Comparison of ENCODE assay signal across 17 cellular contexts in the genomic region with DNA sequence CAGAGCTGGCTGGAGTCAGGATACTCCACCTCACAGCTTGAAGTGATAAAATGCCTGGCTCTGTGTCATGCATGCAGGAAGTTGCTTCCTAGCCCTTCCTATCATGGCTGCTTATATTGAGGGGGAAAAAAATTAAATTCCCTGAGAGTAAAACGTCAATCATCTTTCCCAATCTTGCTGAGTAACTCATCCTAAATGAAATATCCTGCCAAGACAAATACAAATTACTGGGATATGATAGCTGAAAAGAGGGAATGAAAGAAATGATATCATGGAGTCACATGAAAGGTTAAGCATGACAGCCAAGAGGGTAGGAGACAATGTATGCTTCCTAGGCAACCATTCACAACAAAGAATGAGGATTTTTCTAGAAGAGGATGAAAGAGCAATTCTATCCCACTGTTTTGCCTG.
A peak's percentile ranks its signal among the peaks of the same experiment; 100 is the strongest.
DNase-seq lines count a peak whose midpoint lies in the region; ATAC-seq, FAIRE-seq and TF ChIP-seq lines count a peak whose summit lies in the region.
"Had no signal": no experiment of that assay in that cellular context is flagged by ENCODE, and none has a peak within 500 bp of the region (broad histone marks: within the 10 kb centered on the region; RNA-seq: fewer than 3 reads in every experiment).

No MANE protein-coding gene starts in this region.

- no peaks in the 10 kb centered on the region for H3K79me2 ChIP-seq in H1 (ENCODE audit: control insufficient read depth in 1 of 2, insufficient read depth in 2 of 2, low read length in 2 of 2)

- no peak overlapping the region for H3K4me3 Mint-ChIP-seq in natural killer cell
- no peak overlapping the region for H3K4me3 Mint-ChIP-seq in activated T-helper 1 cell treated with anti-CD3 and anti-CD28 coated beads, Interleukin-12 subunit alpha, Interleukin-12 subunit beta, Interleukin-2, Interleukin-4 antibody, amounts not matched to agents 30 ng/mL and 10 ng/mL and 1 ng/mL, durations not matched to agents 14 hours and 24 hours and 36 hours
- H3K4me3 Mint-ChIP-seq: activated CD8-positive, alpha-beta T cell treated with anti-CD3 and anti-CD28 coated beads, Interleukin-2, amount 10 ng/mL, durations not matched to agents 7 days and 5 days; B cell had no signal

- H3K27me3 Mint-ChIP-seq in natural killer cell (ENCODE audit: low read depth in 2 of 2), result no peaks in the 10 kb centered on the region
- H3K27me3 Mint-ChIP-seq in activated T-helper 1 cell treated with anti-CD3 and anti-CD28 coated beads, Interleukin-12 subunit alpha, Interleukin-12 subunit beta, Interleukin-2, Interleukin-4 antibody, amounts not matched to agents 30 ng/mL and 10 ng/mL and 1 ng/mL, durations not matched to agents 14 hours and 24 hours and 36 hours (ENCODE audit: insufficient read depth), result peaks cover 3% of the 10 kb centered on the region
- H3K27me3 Mint-ChIP-seq: B cell had no signal

- H3K56ac ChIP-seq in H1 (replicated peaks; ENCODE audit: insufficient read length, low read depth, low read length), result no peak overlapping the region

- H3K18ac ChIP-seq in H1 (ENCODE audit: extremely low read depth, low read length) (no peak overlapping the region), mesenchymal stem cell (ENCODE audit: low read depth in 1 of 2, low read length in 2 of 2) (no peak overlapping the region)

- H3K9ac ChIP-seq in H1 (replicated peaks in 1 of 4; ENCODE audit: extremely low read depth in 1 of 4, low read depth in 3 of 4, low read length in 3 of 4), result no peak overlapping the region
- peak overlapping the region; percentile 84 for H3K9ac ChIP-seq in mesenchymal stem cell (ENCODE audit: low read length)

- ATAC-seq in natural killer cell (no peak), GM19395 (IDR thresholded peaks at IDR 0.05; ENCODE audit: unreplicated experiment) (no peak)
- ATAC-seq: activated CD8-positive, alpha-beta T cell treated with anti-CD3 and anti-CD28 coated beads, Interleukin-2, amount 10 ng/mL, durations not matched to agents 7 days and 5 days; pancreas had no signal

- H3K4me1 ChIP-seq in H1 (replicated peaks in 1 of 4; ENCODE audit: control insufficient read depth in 3 of 4, insufficient read depth in 4 of 4, low read length in 3 of 4) (no peaks in the 10 kb centered on the region), mesenchymal stem cell (ENCODE audit: control insufficient read depth, insufficient read depth, low read depth, low read length) (no peaks in the 10 kb centered on the region)
- H3K4me1 ChIP-seq: pancreas, uterus had no signal

- no peaks in the 10 kb centered on the region for H3K23me2 ChIP-seq in H1 (ENCODE audit: low read depth, low read length)

- POLR2A ChIA-PET in H1 (lab: Charles Lee; ENCODE audit: partially characterized antibody), result no interaction called here

- no peaks in the 10 kb centered on the region for H4K20me1 ChIP-seq in H1 (replicated peaks in 1 of 2; ENCODE audit: control insufficient read depth in 1 of 2, insufficient read depth in 2 of 2, low read length in 2 of 2)

- H2BK15ac ChIP-seq in H1 (ENCODE audit: low read length), result no peak overlapping the region
- H2BK15ac ChIP-seq in mesenchymal stem cell (ENCODE audit: low read depth, poor library complexity, severe bottlenecking), result no peak overlapping the region

- WGBS in H1 (ENCODE audit: extremely low coverage in 1 of 2, insufficient coverage in 1 of 2, insufficient read length in 1 of 2, insufficient replicate concordance in 2 of 2, low coverage in 1 of 2, low lambda C conversion rate in 2 of 2, missing lambda C conversion rate in 1 of 2), 2 experiments, result 80% methylated on average over 1 of the region's 1 CpG; no CpG with 5 or more reads in 1 of the 2 experiments
- no CpG with 5 or more reads among the region's 1 CpG for whole genome bisulfite sequencing in mesenchymal stem cell

- TF ChIP-seq CTCF in H1 (IDR thresholded peaks at IDR 0.05; ENCODE audit: control extremely low read depth in 1 of 3, insufficient read depth in 1 of 3, low read depth in 1 of 3, low read length in 3 of 3) (no peak), natural killer cell (IDR thresholded peaks at IDR 0.05) (no peak)

- TF ChIP-seq EP300 in H1 (IDR thresholded peaks at IDR 0.05; ENCODE audit: borderline replicate concordance in 1 of 2, low read depth in 2 of 2, low read length in 2 of 2), result no peak

- no peak overlapping the region for H3K14ac ChIP-seq in H1 (ENCODE audit: insufficient read length)
- H3K14ac ChIP-seq in mesenchymal stem cell (ENCODE audit: low read length in 2 of 2), result no peak overlapping the region

- no peak overlapping the region for H2BK5ac ChIP-seq in H1 (ENCODE audit: low read depth, low read length)
- H2BK5ac ChIP-seq in mesenchymal stem cell (ENCODE audit: low read depth, low read length, poor library complexity, severe bottlenecking), result no peak overlapping the region

- H2AK5ac ChIP-seq in H1 (ENCODE audit: low read depth, low read length) (no peak overlapping the region), mesenchymal stem cell (ENCODE audit: low read length, severe bottlenecking) (no peak overlapping the region)

- H2BK120ac ChIP-seq in H1 (replicated peaks; ENCODE audit: low read depth, low read length) (no peak overlapping the region), mesenchymal stem cell (ENCODE audit: low read depth, low read length) (no peak overlapping the region)

- H3K9me3 Mint-ChIP-seq in natural killer cell, result no peaks in the 10 kb centered on the region
- H3K9me3 Mint-ChIP-seq in activated T-helper 1 cell treated with anti-CD3 and anti-CD28 coated beads, Interleukin-12 subunit alpha, Interleukin-12 subunit beta, Interleukin-2, Interleukin-4 antibody, amounts not matched to agents 30 ng/mL and 10 ng/mL and 1 ng/mL, durations not matched to agents 14 hours and 24 hours and 36 hours, result no peaks in the 10 kb centered on the region

- H3K27ac Mint-ChIP-seq in natural killer cell, result no peak overlapping the region
- no peak overlapping the region for H3K27ac Mint-ChIP-seq in activated T-helper 1 cell treated with anti-CD3 and anti-CD28 coated beads, Interleukin-12 subunit alpha, Interleukin-12 subunit beta, Interleukin-2, Interleukin-4 antibody, amounts not matched to agents 30 ng/mL and 10 ng/mL and 1 ng/mL, durations not matched to agents 14 hours and 24 hours and 36 hours
- H3K27ac Mint-ChIP-seq: activated CD8-positive, alpha-beta T cell treated with anti-CD3 and anti-CD28 coated beads, Interleukin-2, amount 10 ng/mL, durations not matched to agents 7 days and 5 days; B cell had no signal

- H3K36me3 Mint-ChIP-seq in natural killer cell, result no peaks in the 10 kb centered on the region
- no peaks in the 10 kb centered on the region for H3K36me3 Mint-ChIP-seq in activated T-helper 1 cell treated with anti-CD3 and anti-CD28 coated beads, Interleukin-12 subunit alpha, Interleukin-12 subunit beta, Interleukin-2, Interleukin-4 antibody, amounts not matched to agents 30 ng/mL and 10 ng/mL and 1 ng/mL, durations not matched to agents 14 hours and 24 hours and 36 hours (ENCODE audit: low read depth)

- no peak for FAIRE-seq in H1 (lab: Jason Lieb, UNC)
- FAIRE-seq in urothelium cell line (lab: Jason Lieb, UNC), result no peak
- FAIRE-seq: pancreas had no signal

- intact Hi-C loops in natural killer cell (cut with micrococcal nuclease), result no loop called here
- intact Hi-C loops in activated T-helper 1 cell treated with anti-CD3 and anti-CD28 coated beads, Interleukin-12 subunit alpha, Interleukin-12 subunit beta, Interleukin-2, Interleukin-4 antibody, amounts not matched to agents 30 ng/mL and 10 ng/mL and 1 ng/mL, durations not matched to agents 14 hours and 24 hours and 36 hours (cut with micrococcal nuclease), result no loop called here

- DNase-seq in EL (peak; percentile 68), NCI-H460 (ENCODE audit: extremely low read depth, low read depth) (peak; percentile 27), H1 (ENCODE audit: low read depth in 1 of 2, low spot score in 2 of 2) (no peak), mesenchymal stem cell (no peak), natural killer cell (no peak), urothelium cell line (ENCODE audit: low spot score) (no peak)
- no peak for DNase-seq in activated T-helper 1 cell treated with anti-CD3 and anti-CD28 coated beads, Interleukin-12 subunit alpha, Interleukin-12 subunit beta, Interleukin-2, Interleukin-4 antibody, amounts not matched to agents 30 ng/mL and 10 ng/mL and 1 ng/mL, durations not matched to agents 14 hours and 24 hours and 36 hours (ENCODE audit: low spot score)
- DNase-seq: activated CD8-positive, alpha-beta T cell treated with anti-CD3 and anti-CD28 coated beads, Interleukin-2, amount 10 ng/mL, durations not matched to agents 7 days and 5 days; activated effector memory CD4-positive, alpha-beta T cell treated with Interleukin-2 at 50 U/mL for 16 hours; effector CD8-positive, alpha-beta T cell; NCI-H1092 treated with DMSO at 0.1 percent for 48 hours; NCI-H2171 treated with DMSO at 0.1 percent for 48 hours; pancreas; stimulated activated naive CD4-positive, alpha-beta T cell treated with Interleukin-2 at 50 U/mL for 16 hours; uterus had no signal

- peak overlapping the region; percentile 36; the same call in 1 of the 2 replicates for H2AFZ ChIP-seq in H1 (ENCODE audit: low read length)
- H2AFZ ChIP-seq in mesenchymal stem cell (ENCODE audit: low read depth, low read length), result no peak overlapping the region

- CTCF ChIA-PET in H1 (lab: Charles Lee; ENCODE audit: partially characterized antibody), result interaction anchor here (1.2 to 2.1 kb wide), 2 partner anchors 10 to 313 kb away, joined by 4 to 8 read pairs; no protein-coding TSS in a partner anchor

- no peak overlapping the region for H2BK12ac ChIP-seq in H1 (ENCODE audit: low read depth, low read length)
- H2BK12ac ChIP-seq in mesenchymal stem cell (ENCODE audit: low read length in 2 of 2), result no peak overlapping the region

- H4K91ac ChIP-seq in H1 (replicated peaks; ENCODE audit: insufficient read length, low read length), result no peak overlapping the region
- H4K91ac ChIP-seq in mesenchymal stem cell (ENCODE audit: low read length), result no peak overlapping the region

- no peak overlapping the region for H3K4me2 ChIP-seq in H1 (ENCODE audit: insufficient read depth in 1 of 2, low read depth in 2 of 2, low read length in 2 of 2)
- no peak overlapping the region for H3K4me2 ChIP-seq in mesenchymal stem cell (ENCODE audit: low read length, poor library complexity, severe bottlenecking)

- no peak for TF ChIP-seq POLR2A in H1 (IDR thresholded peaks at IDR 0.05; ENCODE audit: control extremely low read depth in 1 of 2, low read depth in 2 of 2, low read length in 2 of 2)

- no peaks in the 10 kb centered on the region for H3K4me1 Mint-ChIP-seq in natural killer cell
- no peaks in the 10 kb centered on the region for H3K4me1 Mint-ChIP-seq in activated T-helper 1 cell treated with anti-CD3 and anti-CD28 coated beads, Interleukin-12 subunit alpha, Interleukin-12 subunit beta, Interleukin-2, Interleukin-4 antibody, amounts not matched to agents 30 ng/mL and 10 ng/mL and 1 ng/mL, durations not matched to agents 14 hours and 24 hours and 36 hours (ENCODE audit: low read depth)
- H3K4me1 Mint-ChIP-seq: B cell had no signal

- no peaks in the 10 kb centered on the region for H3K36me3 ChIP-seq in H1 (ENCODE audit: control insufficient read depth in 2 of 4, insufficient read depth in 4 of 4, low read length in 3 of 4)
- H3K36me3 ChIP-seq in mesenchymal stem cell (ENCODE audit: control insufficient read depth in 1 of 2, insufficient read depth in 2 of 2, low read depth in 1 of 2, low read length in 2 of 2), result peaks cover 0 to 39% of the 10 kb centered on the region in 2 experiments
- H3K36me3 ChIP-seq: pancreas, uterus had no signal

- H3K4me3 ChIP-seq in H1 (ENCODE audit: extremely low read depth in 1 of 4, insufficient read depth in 2 of 4, low read depth in 3 of 4, low read length in 4 of 4), result no peak overlapping the region
- no peak overlapping the region for H3K4me3 ChIP-seq in mesenchymal stem cell (ENCODE audit: insufficient read depth in 1 of 2, low read depth in 1 of 2, low read length in 2 of 2)
- H3K4me3 ChIP-seq: pancreas, uterus had no signal

- TF ChIP-seq RAD21 in H1 (IDR thresholded peaks at IDR 0.05 in 1 of 2, conservative IDR thresholded peaks at IDR 0.05 in 1 of 2; ENCODE audit: low read depth in 2 of 2, low read length in 2 of 2), result no peak

- H3K23ac ChIP-seq in H1 (ENCODE audit: insufficient read length), result no peak overlapping the region
- no peak overlapping the region for H3K23ac ChIP-seq in mesenchymal stem cell (ENCODE audit: low read length in 2 of 2)

- H3K4ac ChIP-seq in H1 (replicated peaks; ENCODE audit: insufficient read length, low read depth, low read length), result no peak overlapping the region
- no peak overlapping the region for H3K4ac ChIP-seq in mesenchymal stem cell (ENCODE audit: low read depth in 1 of 2, low read length in 2 of 2)

- H4K8ac ChIP-seq in H1 (ENCODE audit: extremely low read depth, insufficient read depth, low read length), result no peak overlapping the region
- H4K8ac ChIP-seq in mesenchymal stem cell (ENCODE audit: low read length), result no peak overlapping the region

- no peaks in the 10 kb centered on the region for H3K27me3 ChIP-seq in H1 (replicated peaks in 1 of 4; ENCODE audit: control insufficient read depth in 3 of 4, extremely low read depth in 1 of 4, insufficient read depth in 3 of 4, low read length in 3 of 4)
- no peaks in the 10 kb centered on the region for H3K27me3 ChIP-seq in mesenchymal stem cell (ENCODE audit: control insufficient read depth in 1 of 2, insufficient read depth in 1 of 2, low read length in 2 of 2)
- H3K27me3 ChIP-seq: pancreas, uterus had no signal

- no peak overlapping the region for H3K27ac ChIP-seq in H1 (ENCODE audit: low read depth, low read length)
- H3K27ac ChIP-seq in mesenchymal stem cell (ENCODE audit: low read length, poor library complexity, severe bottlenecking), result no peak overlapping the region
- H3K27ac ChIP-seq: pancreas, uterus had no signal

- H3K79me1 ChIP-seq in H1 (ENCODE audit: low read depth, low read length), result no peaks in the 10 kb centered on the region
- H3K79me1 ChIP-seq in mesenchymal stem cell (replicated peaks; ENCODE audit: low read length, poor library complexity, severe bottlenecking), result no peaks in the 10 kb centered on the region

- H3K9me3 ChIP-seq in H1 (ENCODE audit: insufficient read depth in 2 of 2, low read depth in 1 of 2, low read length in 1 of 2) (no peaks in the 10 kb centered on the region), mesenchymal stem cell (ENCODE audit: control insufficient read depth, low read length) (no peaks in the 10 kb centered on the region)
- H3K9me3 ChIP-seq: pancreas, uterus had no signal

- no peak overlapping the region for H4K5ac ChIP-seq in H1 (ENCODE audit: insufficient read length, low read depth, low read length)

- no peak overlapping the region for H2BK20ac ChIP-seq in H1 (ENCODE audit: low read length)

Comparison
In these comparisons a context has a peak if more than half of its experiments do, and no peak if none do; other contexts are left out.
1. DNase-seq: peak in EL (single experiment) and NCI-H460 (single experiment); none in H1 (0 of 2), mesenchymal stem cell (single experiment), natural killer cell (single experiment), activated T-helper 1 cell treated with anti-CD3 and anti-CD28 coated beads, Interleukin-12 subunit alpha, Interleukin-12 subunit beta, Interleukin-2, Interleukin-4 antibody, amounts not matched to agents 30 ng/mL and 10 ng/mL and 1 ng/mL, durations not matched to agents 14 hours and 24 hours and 36 hours (single experiment) and urothelium cell line (single experiment).